Comparison of ENCODE assay signal across 1 cellular context in the genomic region with DNA sequence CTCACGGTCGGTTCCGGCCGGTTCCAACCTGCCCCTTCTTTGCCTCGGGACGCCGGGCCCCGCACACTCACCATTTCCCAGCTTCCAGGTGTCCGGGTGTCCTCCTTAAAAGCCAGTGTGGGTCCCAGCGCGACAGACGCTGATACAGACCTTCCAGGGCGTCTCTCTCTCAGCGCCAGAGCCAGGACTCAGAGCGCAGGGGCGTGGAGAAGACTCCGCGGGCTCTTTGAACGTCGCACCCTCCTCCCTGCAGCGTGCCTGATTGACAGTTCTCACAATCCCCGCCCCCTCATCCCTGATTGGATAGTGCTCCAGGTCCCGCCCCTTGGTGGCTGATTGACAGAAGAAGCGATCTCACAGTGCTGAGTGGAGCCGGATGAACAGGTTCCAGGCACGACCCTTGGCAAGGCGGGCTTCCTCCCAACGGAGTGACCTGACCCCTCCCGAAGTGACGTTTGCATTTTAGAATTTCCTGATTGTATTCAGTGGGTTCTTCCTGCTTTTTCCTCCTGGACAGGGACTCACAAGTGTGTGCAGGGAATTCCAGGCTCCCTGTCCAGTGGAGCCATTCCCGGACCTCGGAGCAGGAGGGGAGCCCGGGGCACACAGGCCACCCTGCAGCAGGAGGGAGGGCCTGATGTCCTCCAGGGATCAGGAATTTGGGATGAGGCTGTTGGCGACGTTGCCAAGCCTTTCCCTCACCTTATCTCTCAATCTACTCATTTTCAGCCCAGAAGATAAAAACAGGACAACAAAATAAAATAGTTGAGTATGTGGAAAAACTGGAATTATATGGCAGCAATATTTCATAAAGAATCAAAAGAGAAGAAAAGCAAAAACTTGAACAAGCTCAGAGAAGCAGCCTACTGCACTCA.
TF ChIP-seq lines count a peak whose summit lies in the region.

A gene (minus strand): TSS at position 201 of the 875 bp plus-strand sequence. CDS start 127 bp downstream, at position 74.

TF ChIP-seq in GM12878, 131 proteins besides CTCF, POLR2A, EP300 and RAD21 (continued from another document and continues in another):
- TF ChIP-seq, protein P1, sequence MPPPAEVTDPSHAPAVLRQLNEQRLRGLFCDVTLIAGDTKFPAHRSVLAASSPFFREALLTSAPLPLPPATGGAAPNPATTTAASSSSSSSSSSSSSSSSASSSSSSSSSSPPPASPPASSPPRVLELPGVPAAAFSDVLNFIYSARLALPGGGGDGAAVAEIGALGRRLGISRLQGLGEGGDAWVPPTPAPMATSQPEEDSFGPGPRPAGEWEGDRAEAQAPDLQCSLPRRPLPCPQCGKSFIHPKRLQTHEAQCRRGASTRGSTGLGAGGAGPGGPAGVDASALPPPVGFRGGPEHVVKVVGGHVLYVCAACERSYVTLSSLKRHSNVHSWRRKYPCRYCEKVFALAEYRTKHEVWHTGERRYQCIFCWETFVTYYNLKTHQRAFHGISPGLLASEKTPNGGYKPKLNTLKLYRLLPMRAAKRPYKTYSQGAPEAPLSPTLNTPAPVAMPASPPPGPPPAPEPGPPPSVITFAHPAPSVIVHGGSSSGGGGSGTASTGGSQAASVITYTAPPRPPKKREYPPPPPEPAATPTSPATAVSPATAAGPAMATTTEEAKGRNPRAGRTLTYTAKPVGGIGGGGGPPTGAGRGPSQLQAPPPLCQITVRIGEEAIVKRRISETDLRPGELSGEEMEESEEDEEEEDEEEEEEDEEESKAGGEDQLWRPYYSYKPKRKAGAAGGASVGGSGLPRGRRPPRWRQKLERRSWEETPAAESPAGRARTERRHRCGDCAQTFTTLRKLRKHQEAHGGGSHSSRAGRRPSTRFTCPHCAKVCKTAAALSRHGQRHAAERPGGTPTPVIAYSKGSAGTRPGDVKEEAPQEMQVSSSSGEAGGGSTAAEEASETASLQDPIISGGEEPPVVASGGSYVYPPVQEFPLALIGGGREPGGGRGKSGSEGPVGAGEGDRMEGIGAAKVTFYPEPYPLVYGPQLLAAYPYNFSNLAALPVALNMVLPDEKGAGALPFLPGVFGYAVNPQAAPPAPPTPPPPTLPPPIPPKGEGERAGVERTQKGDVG (CRISPR knock-in tag; IDR thresholded peaks at IDR 0.05) = no peak
- no peak; a peak in 1 of 3 replicates for TF ChIP-seq EGR1 (IDR thresholded peaks at IDR 0.05; ENCODE audit: borderline replicate concordance in 1 of 2, low read depth in 2 of 2, low read length in 2 of 2)
- no peak for TF ChIP-seq NFIC (IDR thresholded peaks at IDR 0.05; ENCODE audit: low read depth, low read length)
- TF ChIP-seq CEBPB (IDR thresholded peaks at IDR 0.05; ENCODE audit: borderline replicate concordance in 1 of 2, low read depth in 2 of 2, low read length in 2 of 2) = no peak
- no peak for TF ChIP-seq ZSCAN29 (IDR thresholded peaks at IDR 0.05)
- TF ChIP-seq, protein P2, sequence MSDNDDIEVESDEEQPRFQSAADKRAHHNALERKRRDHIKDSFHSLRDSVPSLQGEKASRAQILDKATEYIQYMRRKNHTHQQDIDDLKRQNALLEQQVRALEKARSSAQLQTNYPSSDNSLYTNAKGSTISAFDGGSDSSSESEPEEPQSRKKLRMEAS (IDR thresholded peaks at IDR 0.05; ENCODE audit: low read depth, low read length) = no peak
- TF ChIP-seq ZNF622 (IDR thresholded peaks at IDR 0.05) = no peak
- no peak for TF ChIP-seq MTA2 (IDR thresholded peaks at IDR 0.05; ENCODE audit: low read depth)
- TF ChIP-seq NR2F1 (conservative IDR thresholded peaks at IDR 0.05) = no peak
- no peak for TF ChIP-seq CBX3 (IDR thresholded peaks at IDR 0.05; ENCODE audit: borderline replicate concordance, low read depth)
- TF ChIP-seq BCL11A (IDR thresholded peaks at IDR 0.05; ENCODE audit: low read depth, low read length) = no peak
- TF ChIP-seq EED (IDR thresholded peaks at IDR 0.05; ENCODE audit: low read depth) = peak; percentile 30; the same call in 1 of the 2 replicates
- no peak for TF ChIP-seq WRNIP1 (IDR thresholded peaks at IDR 0.05; ENCODE audit: borderline replicate concordance, low read depth, low read length)
- TF ChIP-seq SP1 (IDR thresholded peaks at IDR 0.05; ENCODE audit: low read depth, low read length) = peak; percentile 92
- TF ChIP-seq, protein P3, sequence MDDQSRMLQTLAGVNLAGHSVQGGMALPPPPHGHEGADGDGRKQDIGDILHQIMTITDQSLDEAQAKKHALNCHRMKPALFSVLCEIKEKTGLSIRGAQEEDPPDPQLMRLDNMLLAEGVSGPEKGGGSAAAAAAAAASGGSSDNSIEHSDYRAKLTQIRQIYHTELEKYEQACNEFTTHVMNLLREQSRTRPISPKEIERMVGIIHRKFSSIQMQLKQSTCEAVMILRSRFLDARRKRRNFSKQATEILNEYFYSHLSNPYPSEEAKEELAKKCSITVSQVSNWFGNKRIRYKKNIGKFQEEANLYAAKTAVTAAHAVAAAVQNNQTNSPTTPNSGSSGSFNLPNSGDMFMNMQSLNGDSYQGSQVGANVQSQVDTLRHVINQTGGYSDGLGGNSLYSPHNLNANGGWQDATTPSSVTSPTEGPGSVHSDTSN (IDR thresholded peaks at IDR 0.05; ENCODE audit: insufficient replicate concordance, low read depth, low read length) = peak; percentile 95
- no peak for TF ChIP-seq ZZZ3 (IDR thresholded peaks at IDR 0.05; ENCODE audit: control insufficient read depth, insufficient read length, low read depth)
- TF ChIP-seq TCF12 (IDR thresholded peaks at IDR 0.05; ENCODE audit: low read depth, low read length) = no peak
- peak; percentile 43; the same call in 1 of the 2 replicates for TF ChIP-seq POLR2AphosphoS5 (IDR thresholded peaks at IDR 0.05; ENCODE audit: low read length)
- TF ChIP-seq, protein P4, sequence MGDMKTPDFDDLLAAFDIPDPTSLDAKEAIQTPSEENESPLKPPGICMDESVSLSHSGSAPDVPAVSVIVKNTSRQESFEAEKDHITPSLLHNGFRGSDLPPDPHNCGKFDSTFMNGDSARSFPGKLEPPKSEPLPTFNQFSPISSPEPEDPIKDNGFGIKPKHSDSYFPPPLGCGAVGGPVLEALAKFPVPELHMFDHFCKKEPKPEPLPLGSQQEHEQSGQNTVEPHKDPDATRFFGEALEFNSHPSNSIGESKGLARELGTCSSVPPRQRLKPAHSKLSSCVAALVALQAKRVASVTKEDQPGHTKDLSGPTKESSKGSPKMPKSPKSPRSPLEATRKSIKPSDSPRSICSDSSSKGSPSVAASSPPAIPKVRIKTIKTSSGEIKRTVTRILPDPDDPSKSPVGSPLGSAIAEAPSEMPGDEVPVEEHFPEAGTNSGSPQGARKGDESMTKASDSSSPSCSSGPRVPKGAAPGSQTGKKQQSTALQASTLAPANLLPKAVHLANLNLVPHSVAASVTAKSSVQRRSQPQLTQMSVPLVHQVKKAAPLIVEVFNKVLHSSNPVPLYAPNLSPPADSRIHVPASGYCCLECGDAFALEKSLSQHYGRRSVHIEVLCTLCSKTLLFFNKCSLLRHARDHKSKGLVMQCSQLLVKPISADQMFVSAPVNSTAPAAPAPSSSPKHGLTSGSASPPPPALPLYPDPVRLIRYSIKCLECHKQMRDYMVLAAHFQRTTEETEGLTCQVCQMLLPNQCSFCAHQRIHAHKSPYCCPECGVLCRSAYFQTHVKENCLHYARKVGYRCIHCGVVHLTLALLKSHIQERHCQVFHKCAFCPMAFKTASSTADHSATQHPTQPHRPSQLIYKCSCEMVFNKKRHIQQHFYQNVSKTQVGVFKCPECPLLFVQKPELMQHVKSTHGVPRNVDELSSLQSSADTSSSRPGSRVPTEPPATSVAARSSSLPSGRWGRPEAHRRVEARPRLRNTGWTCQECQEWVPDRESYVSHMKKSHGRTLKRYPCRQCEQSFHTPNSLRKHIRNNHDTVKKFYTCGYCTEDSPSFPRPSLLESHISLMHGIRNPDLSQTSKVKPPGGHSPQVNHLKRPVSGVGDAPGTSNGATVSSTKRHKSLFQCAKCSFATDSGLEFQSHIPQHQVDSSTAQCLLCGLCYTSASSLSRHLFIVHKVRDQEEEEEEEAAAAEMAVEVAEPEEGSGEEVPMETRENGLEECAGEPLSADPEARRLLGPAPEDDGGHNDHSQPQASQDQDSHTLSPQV (IDR thresholded peaks at IDR 0.05) = peak; percentile 70; the same call in 1 of the 2 replicates
- TF ChIP-seq SIN3A (IDR thresholded peaks at IDR 0.05; ENCODE audit: low read depth, low read length) = 0 out of 2 replicates have a peak, but pooled peaks have one; percentile 28
- TF ChIP-seq POU2F2 (IDR thresholded peaks at IDR 0.05; ENCODE audit: borderline replicate concordance, low read depth, low read length) = no peak
- TF ChIP-seq, protein P5, sequence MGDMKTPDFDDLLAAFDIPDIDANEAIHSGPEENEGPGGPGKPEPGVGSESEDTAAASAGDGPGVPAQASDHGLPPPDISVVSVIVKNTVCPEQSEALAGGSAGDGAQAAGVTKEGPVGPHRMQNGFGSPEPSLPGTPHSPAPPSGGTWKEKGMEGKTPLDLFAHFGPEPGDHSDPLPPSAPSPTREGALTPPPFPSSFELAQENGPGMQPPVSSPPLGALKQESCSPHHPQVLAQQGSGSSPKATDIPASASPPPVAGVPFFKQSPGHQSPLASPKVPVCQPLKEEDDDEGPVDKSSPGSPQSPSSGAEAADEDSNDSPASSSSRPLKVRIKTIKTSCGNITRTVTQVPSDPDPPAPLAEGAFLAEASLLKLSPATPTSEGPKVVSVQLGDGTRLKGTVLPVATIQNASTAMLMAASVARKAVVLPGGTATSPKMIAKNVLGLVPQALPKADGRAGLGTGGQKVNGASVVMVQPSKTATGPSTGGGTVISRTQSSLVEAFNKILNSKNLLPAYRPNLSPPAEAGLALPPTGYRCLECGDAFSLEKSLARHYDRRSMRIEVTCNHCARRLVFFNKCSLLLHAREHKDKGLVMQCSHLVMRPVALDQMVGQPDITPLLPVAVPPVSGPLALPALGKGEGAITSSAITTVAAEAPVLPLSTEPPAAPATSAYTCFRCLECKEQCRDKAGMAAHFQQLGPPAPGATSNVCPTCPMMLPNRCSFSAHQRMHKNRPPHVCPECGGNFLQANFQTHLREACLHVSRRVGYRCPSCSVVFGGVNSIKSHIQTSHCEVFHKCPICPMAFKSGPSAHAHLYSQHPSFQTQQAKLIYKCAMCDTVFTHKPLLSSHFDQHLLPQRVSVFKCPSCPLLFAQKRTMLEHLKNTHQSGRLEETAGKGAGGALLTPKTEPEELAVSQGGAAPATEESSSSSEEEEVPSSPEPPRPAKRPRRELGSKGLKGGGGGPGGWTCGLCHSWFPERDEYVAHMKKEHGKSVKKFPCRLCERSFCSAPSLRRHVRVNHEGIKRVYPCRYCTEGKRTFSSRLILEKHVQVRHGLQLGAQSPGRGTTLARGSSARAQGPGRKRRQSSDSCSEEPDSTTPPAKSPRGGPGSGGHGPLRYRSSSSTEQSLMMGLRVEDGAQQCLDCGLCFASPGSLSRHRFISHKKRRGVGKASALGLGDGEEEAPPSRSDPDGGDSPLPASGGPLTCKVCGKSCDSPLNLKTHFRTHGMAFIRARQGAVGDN (IDR thresholded peaks at IDR 0.05) = 0 out of 2 replicates have a peak, but pooled peaks have one; percentile 5
- TF ChIP-seq YY1 (IDR thresholded peaks at IDR 0.05; ENCODE audit: low read depth, low read length) = no peak
- TF ChIP-seq, protein P6, sequence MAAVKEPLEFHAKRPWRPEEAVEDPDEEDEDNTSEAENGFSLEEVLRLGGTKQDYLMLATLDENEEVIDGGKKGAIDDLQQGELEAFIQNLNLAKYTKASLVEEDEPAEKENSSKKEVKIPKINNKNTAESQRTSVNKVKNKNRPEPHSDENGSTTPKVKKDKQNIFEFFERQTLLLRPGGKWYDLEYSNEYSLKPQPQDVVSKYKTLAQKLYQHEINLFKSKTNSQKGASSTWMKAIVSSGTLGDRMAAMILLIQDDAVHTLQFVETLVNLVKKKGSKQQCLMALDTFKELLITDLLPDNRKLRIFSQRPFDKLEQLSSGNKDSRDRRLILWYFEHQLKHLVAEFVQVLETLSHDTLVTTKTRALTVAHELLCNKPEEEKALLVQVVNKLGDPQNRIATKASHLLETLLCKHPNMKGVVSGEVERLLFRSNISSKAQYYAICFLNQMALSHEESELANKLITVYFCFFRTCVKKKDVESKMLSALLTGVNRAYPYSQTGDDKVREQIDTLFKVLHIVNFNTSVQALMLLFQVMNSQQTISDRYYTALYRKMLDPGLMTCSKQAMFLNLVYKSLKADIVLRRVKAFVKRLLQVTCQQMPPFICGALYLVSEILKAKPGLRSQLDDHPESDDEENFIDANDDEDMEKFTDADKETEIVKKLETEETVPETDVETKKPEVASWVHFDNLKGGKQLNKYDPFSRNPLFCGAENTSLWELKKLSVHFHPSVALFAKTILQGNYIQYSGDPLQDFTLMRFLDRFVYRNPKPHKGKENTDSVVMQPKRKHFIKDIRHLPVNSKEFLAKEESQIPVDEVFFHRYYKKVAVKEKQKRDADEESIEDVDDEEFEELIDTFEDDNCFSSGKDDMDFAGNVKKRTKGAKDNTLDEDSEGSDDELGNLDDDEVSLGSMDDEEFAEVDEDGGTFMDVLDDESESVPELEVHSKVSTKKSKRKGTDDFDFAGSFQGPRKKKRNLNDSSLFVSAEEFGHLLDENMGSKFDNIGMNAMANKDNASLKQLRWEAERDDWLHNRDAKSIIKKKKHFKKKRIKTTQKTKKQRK (IDR thresholded peaks at IDR 0.05; ENCODE audit: low read depth, low read length) = no peak; the same call in 1 of the 2 replicates
- TF ChIP-seq MEF2A (IDR thresholded peaks at IDR 0.05; ENCODE audit: insufficient read depth, low read depth, low read length) = no peak
- TF ChIP-seq MEF2B (IDR thresholded peaks at IDR 0.05; ENCODE audit: partially characterized antibody, poor library complexity, severe bottlenecking) = no peak
- no peak for TF ChIP-seq SMAD5 (IDR thresholded peaks at IDR 0.05; ENCODE audit: low read depth)
- TF ChIP-seq, protein P7, sequence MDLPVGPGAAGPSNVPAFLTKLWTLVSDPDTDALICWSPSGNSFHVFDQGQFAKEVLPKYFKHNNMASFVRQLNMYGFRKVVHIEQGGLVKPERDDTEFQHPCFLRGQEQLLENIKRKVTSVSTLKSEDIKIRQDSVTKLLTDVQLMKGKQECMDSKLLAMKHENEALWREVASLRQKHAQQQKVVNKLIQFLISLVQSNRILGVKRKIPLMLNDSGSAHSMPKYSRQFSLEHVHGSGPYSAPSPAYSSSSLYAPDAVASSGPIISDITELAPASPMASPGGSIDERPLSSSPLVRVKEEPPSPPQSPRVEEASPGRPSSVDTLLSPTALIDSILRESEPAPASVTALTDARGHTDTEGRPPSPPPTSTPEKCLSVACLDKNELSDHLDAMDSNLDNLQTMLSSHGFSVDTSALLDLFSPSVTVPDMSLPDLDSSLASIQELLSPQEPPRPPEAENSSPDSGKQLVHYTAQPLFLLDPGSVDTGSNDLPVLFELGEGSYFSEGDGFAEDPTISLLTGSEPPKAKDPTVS (IDR thresholded peaks at IDR 0.05; ENCODE audit: low read depth, low read length) = no peak
- TF ChIP-seq MYC (IDR thresholded peaks at IDR 0.05; ENCODE audit: insufficient read depth, insufficient read length, insufficient replicate concordance, low read length, severe bottlenecking) = no peak
- TF ChIP-seq NFYA (IDR thresholded peaks at IDR 0.05; ENCODE audit: borderline replicate concordance, low read depth, low read length) = peak; percentile 42
- TF ChIP-seq HDGF (IDR thresholded peaks at IDR 0.05) = peak; percentile 50; the same call in 1 of the 2 replicates
- no peak for TF ChIP-seq SUPT20H (IDR thresholded peaks at IDR 0.05; ENCODE audit: borderline replicate concordance, control insufficient read depth, low read depth, low read length)
- TF ChIP-seq ESRRA (IDR thresholded peaks at IDR 0.05; ENCODE audit: low read length) = 0 out of 2 replicates have a peak, but pooled peaks have one; percentile 14
- TF ChIP-seq NR2C2 (IDR thresholded peaks at IDR 0.05; ENCODE audit: borderline replicate concordance, control insufficient read depth, insufficient read length, low read depth) = no peak
